In the genomic region with DNA sequence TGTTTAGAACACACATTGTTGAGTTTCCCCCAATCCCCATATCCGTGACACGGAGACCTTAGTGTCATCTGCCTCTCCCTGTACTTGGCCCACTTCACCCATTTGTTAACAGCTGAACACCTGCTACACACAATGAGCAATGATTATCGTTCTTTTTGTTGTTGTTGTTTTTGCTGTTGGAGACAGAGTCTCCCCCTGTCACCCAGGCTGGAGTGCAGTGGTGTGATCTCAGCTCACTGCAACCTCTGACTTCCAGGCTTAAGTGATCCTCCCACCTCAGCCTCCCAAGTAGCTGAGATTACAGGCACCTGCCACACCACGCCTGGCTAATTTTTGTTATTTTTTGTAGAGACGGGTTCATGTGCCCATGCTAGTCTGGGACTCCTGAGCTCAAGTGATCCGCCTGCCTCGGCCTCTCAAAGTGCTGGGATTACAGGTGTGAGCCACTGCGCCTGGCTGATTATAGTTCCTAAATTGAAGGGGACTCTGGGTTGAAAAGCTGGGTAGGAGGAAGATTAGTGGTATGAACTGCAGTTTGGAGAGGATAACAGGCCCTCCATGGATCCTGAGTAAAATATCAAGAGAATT, we compare ENCODE assay signal across 10 cellular contexts. TPM values are rescaled to one million over a fixed set of nuclear protein-coding genes. Genes with fewer than 3 reads are reported as not detected.
DNase-seq lines count a peak whose midpoint lies in the region; ATAC-seq and TF ChIP-seq lines count a peak whose summit lies in the region.
"Had no signal": no experiment of that assay in that cellular context is flagged by ENCODE, and none has a peak within 500 bp of the region (broad histone marks: within the 10 kb centered on the region; RNA-seq: fewer than 3 reads in every experiment).

No MANE protein-coding gene starts in this region.

- 85 to 91% (median 88%) methylated on average over 8 of the region's 8 CpGs for WGBS in psoas muscle, 3 donors

- DNase-seq in CD4-positive, alpha-beta memory T cell = no peak
- DNase-seq in NCI-H345 (lab: John Stamatoyannopoulos, UW) = peak; percentile 76
- no peak for DNase-seq in coronary artery (ENCODE audit: low spot score)
- DNase-seq in psoas muscle = no peak
- DNase-seq in cerebellar cortex (ENCODE audit: low spot score) = no peak
- no peak for DNase-seq in putamen (ENCODE audit: low spot score)
- no peak for DNase-seq in GF-D8 (lab: John Stamatoyannopoulos, UW)
- DNase-seq: kidney, MV-4-11 had no signal

- H3K4me3 Mint-ChIP-seq in CD4-positive, alpha-beta memory T cell = peak overlapping the region in 4 of 8 donors; percentile 6 to 80 (median 19)

- H3K9me3 Mint-ChIP-seq in CD4-positive, alpha-beta memory T cell = no peaks in the 10 kb centered on the region

- POLR2A ChIA-PET in CD4-positive, alpha-beta memory T cell (lab: Charles Lee; ENCODE audit: partially characterized antibody) = interaction anchor here (1.3 to 5.2 kb wide), 5 partner anchors 11 to 81 kb away, joined by 3 to 83 read pairs (median 12); a partner anchor contains a TSS

- peak overlapping the region; percentile 91 for H3K27ac ChIP-seq in CD4-positive, alpha-beta memory T cell (ENCODE audit: low read depth, low read length)
- H3K27ac ChIP-seq in coronary artery = peak overlapping the region; percentile 50 to 84
- peak overlapping the region; percentile 78 for H3K27ac ChIP-seq in psoas muscle

- ATAC-seq in psoas muscle = no peak
- no peak for ATAC-seq in HG02885 (IDR thresholded peaks at IDR 0.05; ENCODE audit: poor library complexity, unreplicated experiment)

- H3K27ac Mint-ChIP-seq in CD4-positive, alpha-beta memory T cell = peak overlapping the region; percentile 87 to 99 (median 98)

- CTCF ChIA-PET in CD4-positive, alpha-beta memory T cell (lab: Charles Lee; ENCODE audit: partially characterized antibody) = interaction anchor here (0.6 to 4.5 kb wide), 7 partner anchors 12 to 74 kb away, joined by 3 to 31 read pairs (median 3); a partner anchor contains a TSS

- no peaks in the 10 kb centered on the region for H3K27me3 ChIP-seq in CD4-positive, alpha-beta memory T cell (ENCODE audit: insufficient read depth, low read length)
- no peaks in the 10 kb centered on the region for H3K27me3 ChIP-seq in psoas muscle (ENCODE audit: insufficient read depth in 3 of 3, low read length in 2 of 3)

- no peak overlapping the region for H3K4me3 ChIP-seq in CD4-positive, alpha-beta memory T cell (ENCODE audit: low read length in 2 of 2)
- H3K4me3 ChIP-seq in coronary artery (no peak overlapping the region), psoas muscle (no peak overlapping the region)

- H3K36me3 ChIP-seq in CD4-positive, alpha-beta memory T cell (ENCODE audit: insufficient read depth, low read length) = peaks cover 32% of the 10 kb centered on the region
- peaks cover 2 to 40% of the 10 kb centered on the region in 2 donors for H3K36me3 ChIP-seq in psoas muscle (ENCODE audit: insufficient read depth in 1 of 2, low read depth in 1 of 2)

- H3K36me3 Mint-ChIP-seq in CD4-positive, alpha-beta memory T cell = peaks cover 17 to 51% of the 10 kb centered on the region in 2 donors

- H3K4me1 ChIP-seq in CD4-positive, alpha-beta memory T cell (ENCODE audit: insufficient read depth, low read length) = peaks cover 51% of the 10 kb centered on the region
- H3K4me1 ChIP-seq in psoas muscle = peaks cover 11% of the 10 kb centered on the region

- TF ChIP-seq CTCF in coronary artery (IDR thresholded peaks at IDR 0.05) = no peak
- no peak for TF ChIP-seq CTCF in psoas muscle (IDR thresholded peaks at IDR 0.05)

- H3K27me3 Mint-ChIP-seq in CD4-positive, alpha-beta memory T cell = no peaks in the 10 kb centered on the region

- intact Hi-C loops in CD4-positive, alpha-beta memory T cell (cut with micrococcal nuclease) = loop anchor here (1.0 to 2.0 kb wide), 2 partner anchors 21 to 28 kb away; a partner anchor contains a TSS
- intact Hi-C loops in psoas muscle (cut with DNase I) = no loop called here

- no peaks in the 10 kb centered on the region for H3K9me3 ChIP-seq in CD4-positive, alpha-beta memory T cell (ENCODE audit: control insufficient read depth in 1 of 2, low read length in 2 of 2)
- no peaks in the 10 kb centered on the region for H3K9me3 ChIP-seq in psoas muscle

- peaks cover 31 to 60% (median 43%) of the 10 kb centered on the region in 4 donors for H3K4me1 Mint-ChIP-seq in CD4-positive, alpha-beta memory T cell

RNA-seq across cellular contexts. Expression of a gene that starts 21.6 kb away (rescaled TPM):
- total RNA-seq in CD4-positive, alpha-beta memory T cell = 100 to 1,000 TPM; 124 to 128 TPM
- polyA plus RNA-seq in CD4-positive, alpha-beta memory T cell = 10 to 100 TPM; 15.3 to 63.9 TPM
- 10 to 100 TPM in 3 of 4 donors, 1 to 10 TPM in 1; 7.9 to 17.0 (median 11.5) TPM for total RNA-seq in psoas muscle
- polyA plus RNA-seq in psoas muscle = 10 to 100 TPM in 1 of 3 donors, 1 to 10 TPM in 2; 6.6 to 14.6 (median 7.3) TPM

RNA-seq across cellular contexts. Expression of a gene that starts 28.7 kb away (rescaled TPM):
- 100 to 1,000 TPM; 223 to 235 TPM for total RNA-seq in CD4-positive, alpha-beta memory T cell
- polyA plus RNA-seq in CD4-positive, alpha-beta memory T cell = 10 to 100 TPM in 1 of 2 donors, 1 to 10 TPM in 1; 6.8 to 19.7 TPM
- 10 to 100 TPM; 41.7 to 91.5 (median 51.3) TPM for total RNA-seq in psoas muscle
- polyA plus RNA-seq in psoas muscle = 10 to 100 TPM; 13.4 to 35.1 (median 17.0) TPM

Comparison
In these comparisons a context has a peak if more than half of its experiments do, and no peak if none do; other contexts are left out.
1. RNA of a gene that starts 21.6 kb away (total RNA-seq): 124 to 128 TPM in CD4-positive, alpha-beta memory T cell; 7.9 to 17.0 TPM in psoas muscle; every median in the first group is over 4 times any median in the second.
2. Peak in every context shown above with its lines, with median percentiles within 50 percentile points of each other: H3K27ac ChIP-seq.